Comparison of ENCODE assay signal across 8 cellular contexts in genomic region chr19:38686530-38686888, GRCh38. TPM values are rescaled to one million over a fixed set of nuclear protein-coding genes. Genes with fewer than 3 reads are reported as not detected.
DNase-seq lines count a peak whose midpoint lies in the region; ATAC-seq, FAIRE-seq and TF ChIP-seq lines count a peak whose summit lies in the region.

No MANE protein-coding gene starts in this region.

- H3K27ac Mint-ChIP-seq in activated naive CD4-positive, alpha-beta T cell treated with anti-CD3 and anti-CD28 coated beads, Interleukin-2, amount 50 U/mL, for 72 hours: peak overlapping the region in 1 of 2 donors; percentile 63

- peaks cover 4 to 11% of the 10 kb centered on the region in 2 donors for H3K36me3 Mint-ChIP-seq in activated naive CD4-positive, alpha-beta T cell treated with anti-CD3 and anti-CD28 coated beads, Interleukin-2, amount 50 U/mL, for 72 hours

- H3K9me3 Mint-ChIP-seq in activated naive CD4-positive, alpha-beta T cell treated with anti-CD3 and anti-CD28 coated beads, Interleukin-2, amount 50 U/mL, for 72 hours: peaks cover 0 to 6% of the 10 kb centered on the region in 2 donors

- no peaks in the 10 kb centered on the region for H3K27me3 ChIP-seq in BLaER1 treated with 17β-estradiol and CSF1 and Interleukin-3, amounts not matched to agents 10 nM and 100 nM

- FAIRE-seq in D721Med (lab: Jason Lieb, UNC): no peak

- no peaks in the 10 kb centered on the region for H3K9me3 ChIP-seq in BLaER1 treated with 17β-estradiol and CSF1 and Interleukin-3, amounts not matched to agents 10 nM and 100 nM (replicated peaks in 1 of 11)
- no peaks in the 10 kb centered on the region for H3K9me3 ChIP-seq in mesodermal cell (ENCODE audit: control insufficient read depth, low read length)

- ATAC-seq in HG02981 (IDR thresholded peaks at IDR 0.05; ENCODE audit: unreplicated experiment): peak; percentile 43
- ATAC-seq in activated naive CD4-positive, alpha-beta T cell treated with anti-CD3 and anti-CD28 coated beads, Interleukin-2, amount 50 U/mL, for 72 hours: peak; percentile 67 to 73
- no peak for ATAC-seq in GM21576 (IDR thresholded peaks at IDR 0.05; ENCODE audit: unreplicated experiment)

- TF ChIP-seq CTCF in D721Med (IDR thresholded peaks at IDR 0.05; ENCODE audit: insufficient read depth, missing control alignments): no peak

- H3K36me3 ChIP-seq in BLaER1 treated with 17β-estradiol and CSF1 and Interleukin-3, amounts not matched to agents 10 nM and 100 nM: peaks cover 0 to 28% (median 15%) of the 10 kb centered on the region in 11 experiments; a peak in 10 of 22 replicates
- peaks cover 64% of the 10 kb centered on the region for H3K36me3 ChIP-seq in mesodermal cell (ENCODE audit: control insufficient read depth, insufficient read depth, low read length)

- peak overlapping the region; percentile 79 to 99 (median 96) for H3K4me2 ChIP-seq in BLaER1 treated with 17β-estradiol and CSF1 and Interleukin-3, amounts not matched to agents 10 nM and 100 nM

- peaks cover 0 to 61% (median under 1%) of the 10 kb centered on the region in 11 experiments; a peak in 11 of 22 replicates for H4K20me1 ChIP-seq in BLaER1 treated with 17β-estradiol and CSF1 and Interleukin-3, amounts not matched to agents 10 nM and 100 nM

- H3K4me1 ChIP-seq in BLaER1 treated with 17β-estradiol and CSF1 and Interleukin-3, amounts not matched to agents 10 nM and 100 nM: peaks cover 94 to 100% (median 99%) of the 10 kb centered on the region in 10 experiments
- H3K4me1 ChIP-seq in mesodermal cell (ENCODE audit: control insufficient read depth, insufficient read depth, low read length, poor library complexity, severe bottlenecking): peaks cover 59% of the 10 kb centered on the region

- peak overlapping the region in 9 of 10 experiments; percentile 3 to 58 (median 13); a peak in 11 of 20 replicates for H3K4me3 ChIP-seq in BLaER1 treated with 17β-estradiol and CSF1 and Interleukin-3, amounts not matched to agents 10 nM and 100 nM
- H3K4me3 ChIP-seq in mesodermal cell (ENCODE audit: extremely low read depth, insufficient read depth, low read length, poor library complexity, severe bottlenecking): no peak overlapping the region

- DNase-seq in activated naive CD4-positive, alpha-beta T cell treated with anti-CD3 and anti-CD28 coated beads, Interleukin-2, amount 50 U/mL, for 72 hours (ENCODE audit: low spot score in 2 of 2): no peak
- DNase-seq in NCI-H1417 (lab: John Stamatoyannopoulos, UW) (no peak), D721Med (ENCODE audit: insufficient read length, low spot score) (no peak), midbrain (lab: John Stamatoyannopoulos, UW) (no peak)

- H3K9ac ChIP-seq in BLaER1 treated with 17β-estradiol and CSF1 and Interleukin-3, amounts not matched to agents 10 nM and 100 nM: peak overlapping the region; percentile 47 to 84 (median 78)

- WGBS in mesodermal cell (ENCODE audit: insufficient coverage in 2 of 2), 2 experiments: 100% methylated on average over 2 of the region's 5 CpGs; no CpG with 5 or more reads in 1 of the 2 experiments

- H3K27ac ChIP-seq in BLaER1 treated with 17β-estradiol and CSF1 and Interleukin-3, amounts not matched to agents 10 nM and 100 nM: peak overlapping the region; percentile 63 to 96 (median 90)
- H3K27ac ChIP-seq in mesodermal cell (ENCODE audit: low read depth, low read length, severe bottlenecking): peak overlapping the region; percentile 91

RNA-seq across cellular contexts. Expression of gene ACTN4, which starts 39.1 kb away (rescaled TPM):
- total RNA-seq in activated naive CD4-positive, alpha-beta T cell treated with anti-CD3 and anti-CD28 coated beads, Interleukin-2, amount 50 U/mL, for 72 hours: 100 to 1,000 TPM; 181 to 204 TPM
- 478 TPM for polyA plus RNA-seq in mesodermal cell (2013, experiment 1 of 2)
- polyA plus RNA-seq in mesodermal cell (2013, experiment 2 of 2): 340 TPM

RNA-seq across cellular contexts. Expression of gene CAPN12, which starts 57.8 kb away (rescaled TPM):
- total RNA-seq in activated naive CD4-positive, alpha-beta T cell treated with anti-CD3 and anti-CD28 coated beads, Interleukin-2, amount 50 U/mL, for 72 hours: 1 to 10 TPM; 1.6 to 9.0 TPM
- polyA plus RNA-seq in mesodermal cell (2013, experiment 1 of 2): 4.4 TPM
- polyA plus RNA-seq in mesodermal cell (2013, experiment 2 of 2): 3.0 TPM
